ENCODE assay signal across 22 cellular contexts in genomic region chr6:144535630-144536029, GRCh38.
"Had no signal": no experiment of that assay in that cellular context is flagged by ENCODE, and none has a peak within 500 bp of the region (broad histone marks: within the 10 kb centered on the region; RNA-seq: fewer than 3 reads in every experiment).

No MANE protein-coding gene starts in this region.

- H3K27me3 Mint-ChIP-seq: activated CD8-positive, alpha-beta T cell treated with anti-CD3 and anti-CD28 coated beads for 36 hours; dendritic cell treated with granulocyte-macrophage colony-stimulating factor and Interleukin-4, amounts not matched to agents 40 ng/mL and 50 ng/mL, for 4 days; memory B cell; naive thymus-derived CD8-positive, alpha-beta T cell had no signal

- H3K4me1 Mint-ChIP-seq: naive thymus-derived CD8-positive, alpha-beta T cell; neural progenitor cell; WTC11 had no signal

- ATAC-seq: activated CD8-positive, alpha-beta T cell treated with anti-CD3 and anti-CD28 coated beads for 36 hours; esophagus mucosa; foreskin keratinocyte; heart right ventricle; naive thymus-derived CD8-positive, alpha-beta T cell; right cardiac atrium; stimulated activated naive CD8-positive, alpha-beta T cell treated with anti-CD3 and anti-CD28 coated beads, Interleukin-15, Interleukin-2, amounts not matched to agents 100 U/mL and 50 U/mL, for 24 hours; WTC11 had no signal

- H3K4me3 Mint-ChIP-seq: activated CD8-positive, alpha-beta T cell treated with anti-CD3 and anti-CD28 coated beads for 36 hours; dendritic cell treated with granulocyte-macrophage colony-stimulating factor and Interleukin-4, amounts not matched to agents 40 ng/mL and 50 ng/mL, for 4 days; endodermal cell; memory B cell; naive thymus-derived CD8-positive, alpha-beta T cell; neural progenitor cell; WTC11 had no signal

- H3K27ac Mint-ChIP-seq: activated CD8-positive, alpha-beta T cell treated with anti-CD3 and anti-CD28 coated beads for 36 hours; activated naive CD4-positive, alpha-beta T cell treated with anti-CD3 and anti-CD28 coated beads, Interleukin-2, amount 50 U/mL, for 72 hours; dendritic cell treated with granulocyte-macrophage colony-stimulating factor and Interleukin-4, amounts not matched to agents 40 ng/mL and 50 ng/mL, for 4 days; endodermal cell; memory B cell; neural progenitor cell; WTC11 had no signal

- DNase-seq: activated CD4-positive, alpha-beta T cell treated with anti-CD3 and anti-CD28 coated beads, Interleukin-2, amount 50 U/mL, for 1 hour; activated CD8-positive, alpha-beta T cell treated with anti-CD3 and anti-CD28 coated beads for 36 hours; activated naive CD4-positive, alpha-beta T cell; activated T-cell treated with anti-CD3 and anti-CD28 coated beads, Interleukin-2, amount 50 U/mL, for 48 hours; central memory CD4-positive, alpha-beta T cell; endodermal cell; foreskin keratinocyte; heart right ventricle; midbrain; naive thymus-derived CD8-positive, alpha-beta T cell; occipital lobe; right cardiac atrium; spleen; stimulated activated CD4-positive, alpha-beta T cell treated with anti-CD3 and anti-CD28 coated beads, Interleukin-2, amount 100 ng/mL, for 48 hours; stimulated activated naive CD8-positive, alpha-beta T cell treated with anti-CD3 and anti-CD28 coated beads, Interleukin-15, Interleukin-2, amounts not matched to agents 100 U/mL and 50 U/mL, for 24 hours; T-helper 2 cell had no signal

- H3K9me3 Mint-ChIP-seq: activated CD8-positive, alpha-beta T cell treated with anti-CD3 and anti-CD28 coated beads for 36 hours; activated naive CD4-positive, alpha-beta T cell treated with anti-CD3 and anti-CD28 coated beads, Interleukin-2, amount 50 U/mL, for 72 hours; dendritic cell treated with granulocyte-macrophage colony-stimulating factor and Interleukin-4, amounts not matched to agents 40 ng/mL and 50 ng/mL, for 4 days; endodermal cell; memory B cell; naive thymus-derived CD8-positive, alpha-beta T cell; neural progenitor cell; WTC11 had no signal
